ENCODE assay signal across 18 cellular contexts in genomic region chr7:8109196-8110022, GRCh38.
DNase-seq lines count a peak whose midpoint lies in the region; ATAC-seq, FAIRE-seq and TF ChIP-seq lines count a peak whose summit lies in the region.
"Had no signal": no experiment of that assay in that cellular context is flagged by ENCODE, and none has a peak within 500 bp of the region (broad histone marks: within the 10 kb centered on the region; RNA-seq: fewer than 3 reads in every experiment).

No MANE protein-coding gene starts in this region.

- peaks cover 6% of the 10 kb centered on the region; the same call in 1 of the 2 replicates for H3K36me3 ChIP-seq in BE2C

- no peak for ATAC-seq in GM21717 (IDR thresholded peaks at IDR 0.05; ENCODE audit: unreplicated experiment)
- ATAC-seq: CD8-positive, alpha-beta T cell; left lobe of liver; stimulated activated effector memory CD8-positive, alpha-beta T cell treated with anti-CD3 and anti-CD28 coated beads, Interleukin-12 subunit alpha, Interleukin-12 subunit beta, amount 100 ng/mL, for 72 hours had no signal

- no peaks in the 10 kb centered on the region for H3K27me3 ChIP-seq in BE2C

- no peak overlapping the region for H3K4me3 ChIP-seq in epithelial cell of esophagus (ENCODE audit: low read length)
- no peak overlapping the region for H3K4me3 ChIP-seq in BE2C (ENCODE audit: low read depth, low read length)

- H3K9me3 ChIP-seq in BE2C, result no peaks in the 10 kb centered on the region

- FAIRE-seq in GM19239 (lab: Jason Lieb, UNC), result no peak
- FAIRE-seq: G401.6 had no signal

- TF ChIP-seq CTCF in epithelial cell of esophagus (IDR thresholded peaks at IDR 0.05; ENCODE audit: insufficient read depth, low read depth, low read length, missing control alignments) (no peak), BE2C (IDR thresholded peaks at IDR 0.05; ENCODE audit: low read depth, low read length) (no peak)

- H3K4me1 ChIP-seq in BE2C, result peaks cover 5% of the 10 kb centered on the region; the same call in 1 of the 2 replicates

- DNase-seq in GM03348 (ENCODE audit: low spot score) (peak; percentile 63), NCI-H226 (peak; percentile 74), epithelial cell of esophagus (ENCODE audit: low read depth) (peak; percentile 8), renal cortical epithelial cell (ENCODE audit: low read depth) (peak; percentile 88), BE2C (no peak), Ammon's horn (ENCODE audit: low spot score) (no peak), GM19239 (ENCODE audit: insufficient read length, low spot score) (no peak)
- DNase-seq: activated gamma-delta T cell; caudate nucleus; CD8-positive, alpha-beta T cell; endodermal cell; MV-4-11; NCI-H2171; stimulated activated CD4-positive, alpha-beta T cell treated with anti-CD3 and anti-CD28 coated beads, Interleukin-4, amount 100 ng/mL, for 1 hour had no signal

Comparison
In these comparisons a context has a peak if more than half of its experiments do, and no peak if none do; other contexts are left out.
1. DNase-seq: peak in GM03348 (single experiment), NCI-H226 (single experiment), epithelial cell of esophagus (single experiment) and renal cortical epithelial cell (single experiment); none in BE2C (single experiment), Ammon's horn (single experiment) and GM19239 (single experiment).